ENCODE assay signal across 14 cellular contexts in genomic region chr7:43516581-43517342, GRCh38.
DNase-seq lines count a peak whose midpoint lies in the region; ATAC-seq, FAIRE-seq and TF ChIP-seq lines count a peak whose summit lies in the region.
"Had no signal": no experiment of that assay in that cellular context is flagged by ENCODE, and none has a peak within 500 bp of the region (broad histone marks: within the 10 kb centered on the region; RNA-seq: fewer than 3 reads in every experiment).

No MANE protein-coding gene starts in this region.

- H3K27ac ChIP-seq in A549 (peak overlapping the region in 1 of 2 experiments; percentile 58; a peak in 3 of 6 replicates), IMR-90 (ENCODE audit: insufficient read depth, low read length) (no peak overlapping the region), astrocyte (ENCODE audit: low read depth, low read length) (no peak overlapping the region), coronary artery (no peak overlapping the region)
- no peak overlapping the region for H3K27ac ChIP-seq in naive thymus-derived CD4-positive, alpha-beta T cell (ENCODE audit: low read depth, low read length)
- H3K27ac ChIP-seq: thoracic aorta, VCaP had no signal

- H2BK120ac ChIP-seq in IMR-90 (ENCODE audit: low read depth, low read length): no peak overlapping the region

- no peak overlapping the region for H3K56ac ChIP-seq in IMR-90 (ENCODE audit: extremely low read depth, insufficient read depth, low read length)

- H3K4ac ChIP-seq in IMR-90 (ENCODE audit: low read depth, low read length): no peak overlapping the region

- TF ChIP-seq CTCF in A549 (IDR thresholded peaks at IDR 0.05) (no peak), IMR-90 (conservative IDR thresholded peaks at IDR 0.05; ENCODE audit: low read depth, low read length) (no peak), astrocyte (IDR thresholded peaks at IDR 0.05; ENCODE audit: insufficient read depth, low read depth, low read length) (no peak), coronary artery (IDR thresholded peaks at IDR 0.05) (no peak)

- no peaks in the 10 kb centered on the region for H3K9me3 ChIP-seq in A549
- H3K9me3 ChIP-seq in IMR-90 (ENCODE audit: control insufficient read depth, insufficient read depth, low read length): no peaks in the 10 kb centered on the region
- no peaks in the 10 kb centered on the region for H3K9me3 ChIP-seq in astrocyte (ENCODE audit: insufficient read depth, low read depth, low read length)
- H3K9me3 ChIP-seq in naive thymus-derived CD4-positive, alpha-beta T cell (ENCODE audit: control insufficient read depth in 2 of 3, low read length in 3 of 3): no peaks in the 10 kb centered on the region
- H3K9me3 ChIP-seq: thoracic aorta had no signal

- POLR2A ChIA-PET in A549 (lab: Yijun Ruan, JAX) (no interaction called here), IMR-90 (lab: Charles Lee; ENCODE audit: unreplicated experiment) (no interaction called here)
- POLR2A ChIA-PET in naive thymus-derived CD4-positive, alpha-beta T cell (lab: Charles Lee): no interaction called here

- H3K27ac Mint-ChIP-seq in astrocyte (ENCODE audit: unreplicated experiment): no peak overlapping the region
- H3K27ac Mint-ChIP-seq in naive thymus-derived CD4-positive, alpha-beta T cell: no peak overlapping the region

- H3K9me1 ChIP-seq in IMR-90 (ENCODE audit: insufficient read depth, low read length): no peaks in the 10 kb centered on the region

- dilution Hi-C loops in IMR-90 (cut with HindIII; ENCODE audit: low sequenced_read_pairs, unreplicated experiment): no loop called here

- H2BK15ac ChIP-seq in IMR-90 (ENCODE audit: low read depth, low read length): no peak overlapping the region

- no peak overlapping the region for H3K4me3 Mint-ChIP-seq in astrocyte (ENCODE audit: unreplicated experiment)
- no peak overlapping the region for H3K4me3 Mint-ChIP-seq in naive thymus-derived CD4-positive, alpha-beta T cell

- peaks cover 27% of the 10 kb centered on the region for H3K27me3 ChIP-seq in IMR-90 (ENCODE audit: control insufficient read depth, insufficient read depth, low read length)
- H3K27me3 ChIP-seq in astrocyte (ENCODE audit: insufficient read depth, low read length): no peaks in the 10 kb centered on the region
- peaks cover 0 to 3% of the 10 kb centered on the region in 2 donors for H3K27me3 ChIP-seq in naive thymus-derived CD4-positive, alpha-beta T cell (ENCODE audit: control insufficient read depth in 2 of 2, insufficient read depth in 2 of 2, low read length in 2 of 2)

- no peak overlapping the region for H2AFZ ChIP-seq in IMR-90 (replicated peaks; ENCODE audit: low read length, poor library complexity)
- no peak overlapping the region for H2AFZ ChIP-seq in astrocyte (ENCODE audit: low read depth, low read length)

- H4K5ac ChIP-seq in IMR-90 (ENCODE audit: low read depth, low read length): no peak overlapping the region

- WGBS in A549 (ENCODE audit: missing lambda C conversion rate): 62% methylated on average over 9 of the region's 9 CpGs
- no CpG with 5 or more reads among the region's 9 CpGs for WGBS in IMR-90 (ENCODE audit: extremely low coverage in 2 of 2, insufficient read length in 1 of 2), 2 experiments

- no peak for DNase-seq in A549 (ENCODE audit: low read depth in 1 of 2, low spot score in 1 of 2)
- DNase-seq in IMR-90: no peak
- DNase-seq in astrocyte (ENCODE audit: low read depth): peak; percentile 62
- no peak for DNase-seq in DMS153 treated with DMSO at 0.1 percent for 48 hours (lab: John Stamatoyannopoulos, UW; ENCODE audit: unreplicated experiment)
- DNase-seq in coronary artery (ENCODE audit: low spot score): no peak
- DNase-seq in naive thymus-derived CD4-positive, alpha-beta T cell: no peak
- DNase-seq in HuH-7.5 (ENCODE audit: low spot score): no peak
- DNase-seq: C1 segment of cervical spinal cord; Kasumi-1; occipital lobe; stimulated activated CD4-positive, alpha-beta T cell treated with anti-CD3 and anti-CD28 coated beads, Interleukin-4, amount 100 ng/mL, for 24 hours had no signal

- H3K9me3 Mint-ChIP-seq in astrocyte (ENCODE audit: unreplicated experiment): no peaks in the 10 kb centered on the region
- H3K9me3 Mint-ChIP-seq in naive thymus-derived CD4-positive, alpha-beta T cell: no peaks in the 10 kb centered on the region

- FAIRE-seq in A549 (lab: Jason Lieb, UNC) (peak; percentile 88), astrocyte (lab: Jason Lieb, UNC) (no peak)

- H3K36me3 Mint-ChIP-seq in astrocyte (ENCODE audit: low read depth, unreplicated experiment): no peaks in the 10 kb centered on the region
- H3K36me3 Mint-ChIP-seq in naive thymus-derived CD4-positive, alpha-beta T cell: no peaks in the 10 kb centered on the region

- no peak overlapping the region for H2AK9ac ChIP-seq in IMR-90 (replicated peaks; ENCODE audit: low read depth, low read length, poor library complexity)

- H3K9ac ChIP-seq in IMR-90 (ENCODE audit: low read depth, low read length) (no peak overlapping the region), astrocyte (ENCODE audit: low read length) (no peak overlapping the region)

- CTCF ChIA-PET in A549 (lab: Yijun Ruan, JAX) (interaction anchor here (1.2 to 2.1 kb wide), 4 partner anchors 11 to 66 kb away, joined by 3 to 7 read pairs (median 4); partner anchors contain the start of gene STK17A), IMR-90 (lab: Yijun Ruan, JAX) (no interaction called here)
- CTCF ChIA-PET in naive thymus-derived CD4-positive, alpha-beta T cell (lab: Charles Lee): no interaction called here

- in situ Hi-C loops in IMR-90 (cut with MboI; ENCODE audit: low sequenced_read_pairs): no loop called here

- H3K4me1 Mint-ChIP-seq in astrocyte (ENCODE audit: low read depth, unreplicated experiment): peaks cover 22% of the 10 kb centered on the region
- peaks cover 0 to 14% (median 0%) of the 10 kb centered on the region in 7 donors for H3K4me1 Mint-ChIP-seq in naive thymus-derived CD4-positive, alpha-beta T cell

- no peak overlapping the region for H4K8ac ChIP-seq in IMR-90 (ENCODE audit: low read depth in 2 of 2, low read length in 2 of 2)

- no peaks in the 10 kb centered on the region for H3K79me2 ChIP-seq in astrocyte (ENCODE audit: insufficient read depth, low read length)

- H3K23ac ChIP-seq in IMR-90 (ENCODE audit: low read depth, low read length): no peak overlapping the region

- H3K36me3 ChIP-seq in IMR-90 (ENCODE audit: control insufficient read depth, insufficient read depth, low read length) (no peaks in the 10 kb centered on the region), astrocyte (ENCODE audit: insufficient read depth, low read length) (no peaks in the 10 kb centered on the region)
- H3K36me3 ChIP-seq in naive thymus-derived CD4-positive, alpha-beta T cell (ENCODE audit: control insufficient read depth in 2 of 3, insufficient read depth in 3 of 3, low read length in 3 of 3): no peaks in the 10 kb centered on the region
- H3K36me3 ChIP-seq: thoracic aorta had no signal

- peaks cover 15% of the 10 kb centered on the region for H3K27me3 Mint-ChIP-seq in astrocyte (ENCODE audit: low read depth, unreplicated experiment)
- H3K27me3 Mint-ChIP-seq in naive thymus-derived CD4-positive, alpha-beta T cell: peaks cover 6 to 17% (median 9%) of the 10 kb centered on the region in 5 donors

- intact Hi-C loops in IMR-90 (cut with micrococcal nuclease): no loop called here
- intact Hi-C loops in naive thymus-derived CD4-positive, alpha-beta T cell (cut with micrococcal nuclease): no loop called here

- no peak overlapping the region for H3K4me3 ChIP-seq in A549
- no peak overlapping the region for H3K4me3 ChIP-seq in IMR-90 (ENCODE audit: insufficient read depth, low read depth, low read length)
- no peak overlapping the region for H3K4me3 ChIP-seq in astrocyte (ENCODE audit: insufficient read depth, low read depth, low read length)
- no peak overlapping the region for H3K4me3 ChIP-seq in coronary artery
- H3K4me3 ChIP-seq in naive thymus-derived CD4-positive, alpha-beta T cell (ENCODE audit: low read length): no peak overlapping the region
- H3K4me3 ChIP-seq: thoracic aorta had no signal

- no peak overlapping the region for H2BK20ac ChIP-seq in IMR-90 (ENCODE audit: low read depth, low read length)

- no peaks in the 10 kb centered on the region for H3K79me1 ChIP-seq in IMR-90 (ENCODE audit: low read depth in 1 of 2, low read length in 2 of 2)

- TF ChIP-seq RAD21 in A549 (conservative IDR thresholded peaks at IDR 0.05 in 1 of 2, IDR thresholded peaks at IDR 0.05 in 1 of 2): no peak
- no peak for TF ChIP-seq RAD21 in IMR-90 (IDR thresholded peaks at IDR 0.05; ENCODE audit: low read length)

- ATAC-seq in A549: no peak; a peak in 1 of 6 replicates
- ATAC-seq in GM18909 (IDR thresholded peaks at IDR 0.05; ENCODE audit: poor library complexity, unreplicated experiment): peak; percentile 74
- ATAC-seq in IMR-90 (ENCODE audit: low read depth): no peak
- no peak for ATAC-seq in naive thymus-derived CD4-positive, alpha-beta T cell

- no peak overlapping the region for H4K91ac ChIP-seq in IMR-90 (ENCODE audit: insufficient read depth, low read depth, low read length)

- no peak overlapping the region for H3K14ac ChIP-seq in IMR-90 (replicated peaks; ENCODE audit: low read depth, low read length)

- no peak for TF ChIP-seq EP300 in A549 (IDR thresholded peaks at IDR 0.05)

- H2AK5ac ChIP-seq in IMR-90 (ENCODE audit: low read depth, low read length): no peak overlapping the region

- H3K18ac ChIP-seq in IMR-90 (ENCODE audit: low read depth, low read length): no peak overlapping the region

- TF ChIP-seq POLR2A in A549 (IDR thresholded peaks at IDR 0.05; ENCODE audit: low read length) (no peak), IMR-90 (IDR thresholded peaks at IDR 0.05; ENCODE audit: low read depth, low read length) (no peak)

- no peaks in the 10 kb centered on the region for H4K20me1 ChIP-seq in IMR-90 (ENCODE audit: insufficient read depth, low read length)
- H4K20me1 ChIP-seq in astrocyte (ENCODE audit: insufficient read depth, low read length): no peaks in the 10 kb centered on the region

- H2BK5ac ChIP-seq in IMR-90 (ENCODE audit: low read depth, low read length, poor library complexity, severe bottlenecking): no peak overlapping the region

- peaks cover 14% of the 10 kb centered on the region for H3K4me1 ChIP-seq in A549
- 0 out of 2 replicates have a peak, but pooled peaks cover under 1% of the 10 kb centered on the region for H3K4me1 ChIP-seq in IMR-90 (ENCODE audit: control insufficient read depth, insufficient read depth, low read length)
- H3K4me1 ChIP-seq in astrocyte (ENCODE audit: insufficient read depth, low read length): peaks cover 11% of the 10 kb centered on the region
- H3K4me1 ChIP-seq in naive thymus-derived CD4-positive, alpha-beta T cell (ENCODE audit: control insufficient read depth in 2 of 2, insufficient read depth in 2 of 2, low read length in 2 of 2): no peaks in the 10 kb centered on the region

- no TSS peak for BruUV-seq in IMR-90 (replicated peaks; lab: Mats Ljungman, UMichigan)

- H3K4me2 ChIP-seq in A549: peak overlapping the region; percentile 46
- H3K4me2 ChIP-seq in IMR-90 (ENCODE audit: low read depth, low read length): no peak overlapping the region
- H3K4me2 ChIP-seq in astrocyte (ENCODE audit: low read length): no peak overlapping the region

TF ChIP-seq in A549, 52 proteins besides CTCF, POLR2A, EP300 and RAD21 (continues in another document):
- TF ChIP-seq FOSL2 (IDR thresholded peaks at IDR 0.05) (no peak), FOSL2 (CRISPR knock-in tag; IDR thresholded peaks at IDR 0.05) (peak; percentile 38; the same call in 1 of the 2 replicates)

TF ChIP-seq in IMR-90, 13 proteins besides CTCF, POLR2A, EP300 and RAD21 (continues in another document):
- peak; percentile 70 for TF ChIP-seq MAFK (IDR thresholded peaks at IDR 0.05; ENCODE audit: low read depth, low read length)
